In the genomic region with DNA sequence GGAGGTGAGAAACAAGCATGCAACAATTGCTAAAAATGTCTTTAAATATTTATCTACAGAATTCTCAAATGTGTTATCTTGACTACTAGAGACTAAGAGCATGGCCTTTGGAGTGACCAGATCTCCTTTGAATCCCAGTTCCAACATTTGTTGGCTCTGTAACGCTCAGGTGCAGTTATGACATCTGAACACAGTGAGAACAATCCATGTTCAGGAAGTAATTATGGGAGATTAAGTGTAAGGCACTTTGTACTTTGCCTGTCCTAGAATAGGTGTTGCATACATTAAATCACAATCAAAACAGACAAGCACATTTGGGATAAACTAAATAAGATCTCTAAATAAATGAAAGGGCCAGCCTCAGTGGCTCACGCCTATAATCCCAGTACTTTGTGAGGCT, we compare ENCODE assay signal across 12 cellular contexts.
A peak's percentile ranks its signal among the peaks of the same experiment; 100 is the strongest.
DNase-seq lines count a peak whose midpoint lies in the region; ATAC-seq lines count a peak whose summit lies in the region.
"Had no signal": no experiment of that assay in that cellular context is flagged by ENCODE, and none has a peak within 500 bp of the region (broad histone marks: within the 10 kb centered on the region; RNA-seq: fewer than 3 reads in every experiment).

No MANE protein-coding gene starts in this region.

- peak; percentile 18 for DNase-seq in NCI-H1436 (lab: John Stamatoyannopoulos, UW)
- no peak for DNase-seq in NCI-H1436 treated with DMSO at 0.1 percent for 48 hours (lab: John Stamatoyannopoulos, UW)
- DNase-seq in NCI-H69 (lab: John Stamatoyannopoulos, UW): peak; percentile 14
- no peak for DNase-seq in left colon
- no peak for DNase-seq in activated naive CD4-positive, alpha-beta T cell treated with anti-CD3 and anti-CD28 coated beads, Interleukin-2, amount 10 ng/mL, durations not matched to agents 7 days and 5 days
- DNase-seq in natural killer cell treated with Interleukin-12 subunit alpha and Interleukin-12 subunit beta and Interleukin-15 and Interleukin-18, amount 100 ng/mL, for 72 hours (ENCODE audit: low spot score): no peak
- DNase-seq: BE2C; CD4-positive, CD25-positive, alpha-beta regulatory T cell; CD8-positive, alpha-beta memory T cell; COR-L47; GM23248 had no signal

- intact Hi-C loops in left colon (cut with DNase I, micrococcal nuclease): no loop called here

- H3K27me3 Mint-ChIP-seq in activated naive CD4-positive, alpha-beta T cell treated with anti-CD3 and anti-CD28 coated beads, Interleukin-2, amount 10 ng/mL, durations not matched to agents 7 days and 5 days: no peaks in the 10 kb centered on the region
- no peaks in the 10 kb centered on the region for H3K27me3 Mint-ChIP-seq in natural killer cell treated with Interleukin-12 subunit alpha and Interleukin-12 subunit beta and Interleukin-15 and Interleukin-18, amount 100 ng/mL, for 72 hours
- H3K27me3 Mint-ChIP-seq: CD4-positive, CD25-positive, alpha-beta regulatory T cell; CD8-positive, alpha-beta memory T cell had no signal

- no peak overlapping the region for H3K4me3 Mint-ChIP-seq in activated naive CD4-positive, alpha-beta T cell treated with anti-CD3 and anti-CD28 coated beads, Interleukin-2, amount 10 ng/mL, durations not matched to agents 7 days and 5 days
- no peak overlapping the region for H3K4me3 Mint-ChIP-seq in natural killer cell treated with Interleukin-12 subunit alpha and Interleukin-12 subunit beta and Interleukin-15 and Interleukin-18, amount 100 ng/mL, for 72 hours
- H3K4me3 Mint-ChIP-seq: CD4-positive, CD25-positive, alpha-beta regulatory T cell; CD8-positive, alpha-beta memory T cell had no signal

- CTCF ChIA-PET in activated naive CD4-positive, alpha-beta T cell treated with anti-CD3 and anti-CD28 coated beads, Interleukin-2, amount 10 ng/mL, durations not matched to agents 7 days and 5 days (lab: Charles Lee): no interaction called here

- ATAC-seq in left colon (peak; percentile 89), HG02610 (IDR thresholded peaks at IDR 0.05; ENCODE audit: unreplicated experiment) (no peak)
- no peak for ATAC-seq in natural killer cell treated with Interleukin-12 subunit alpha and Interleukin-12 subunit beta and Interleukin-15 and Interleukin-18, amount 100 ng/mL, for 72 hours

- no peak overlapping the region for H3K27ac Mint-ChIP-seq in activated naive CD4-positive, alpha-beta T cell treated with anti-CD3 and anti-CD28 coated beads, Interleukin-2, amount 10 ng/mL, durations not matched to agents 7 days and 5 days
- H3K27ac Mint-ChIP-seq in natural killer cell treated with Interleukin-12 subunit alpha and Interleukin-12 subunit beta and Interleukin-15 and Interleukin-18, amount 100 ng/mL, for 72 hours: no peak overlapping the region
- H3K27ac Mint-ChIP-seq: CD4-positive, CD25-positive, alpha-beta regulatory T cell; CD8-positive, alpha-beta memory T cell had no signal

- H3K9me3 Mint-ChIP-seq in activated naive CD4-positive, alpha-beta T cell treated with anti-CD3 and anti-CD28 coated beads, Interleukin-2, amount 10 ng/mL, durations not matched to agents 7 days and 5 days: peaks cover 2% of the 10 kb centered on the region
- H3K9me3 Mint-ChIP-seq in natural killer cell treated with Interleukin-12 subunit alpha and Interleukin-12 subunit beta and Interleukin-15 and Interleukin-18, amount 100 ng/mL, for 72 hours: no peaks in the 10 kb centered on the region

- H3K36me3 Mint-ChIP-seq in activated naive CD4-positive, alpha-beta T cell treated with anti-CD3 and anti-CD28 coated beads, Interleukin-2, amount 10 ng/mL, durations not matched to agents 7 days and 5 days: peaks cover 4% of the 10 kb centered on the region
- peaks cover 13% of the 10 kb centered on the region for H3K36me3 Mint-ChIP-seq in natural killer cell treated with Interleukin-12 subunit alpha and Interleukin-12 subunit beta and Interleukin-15 and Interleukin-18, amount 100 ng/mL, for 72 hours

- no peaks in the 10 kb centered on the region for H3K4me1 Mint-ChIP-seq in activated naive CD4-positive, alpha-beta T cell treated with anti-CD3 and anti-CD28 coated beads, Interleukin-2, amount 10 ng/mL, durations not matched to agents 7 days and 5 days
- no peaks in the 10 kb centered on the region for H3K4me1 Mint-ChIP-seq in natural killer cell treated with Interleukin-12 subunit alpha and Interleukin-12 subunit beta and Interleukin-15 and Interleukin-18, amount 100 ng/mL, for 72 hours (ENCODE audit: low read depth in 2 of 2)
- H3K4me1 Mint-ChIP-seq: CD8-positive, alpha-beta memory T cell had no signal

Comparison
In these comparisons a context has a peak if more than half of its experiments do, and no peak if none do; other contexts are left out.
1. DNase-seq: peak in NCI-H1436 (single experiment) and NCI-H69 (single experiment); none in NCI-H1436 treated with DMSO at 0.1 percent for 48 hours (single experiment), left colon (0 of 2), activated naive CD4-positive, alpha-beta T cell treated with anti-CD3 and anti-CD28 coated beads, Interleukin-2, amount 10 ng/mL, durations not matched to agents 7 days and 5 days (single experiment) and natural killer cell treated with Interleukin-12 subunit alpha and Interleukin-12 subunit beta and Interleukin-15 and Interleukin-18, amount 100 ng/mL, for 72 hours (single experiment).